Comparison of ENCODE assay signal across 8 cellular contexts in genomic region chr12:55931780-55932545, GRCh38. TPM values are rescaled to one million over a fixed set of nuclear protein-coding genes. Genes with fewer than 3 reads are reported as not detected.
DNase-seq lines count a peak whose midpoint lies in the region; FAIRE-seq and TF ChIP-seq lines count a peak whose summit lies in the region.

No MANE protein-coding gene starts in this region.

- H2AFZ ChIP-seq in astrocyte (ENCODE audit: low read depth, low read length): peak overlapping the region; percentile 86

- peak overlapping the region; percentile 94 for H3K4me3 Mint-ChIP-seq in astrocyte (ENCODE audit: unreplicated experiment)

- H3K36me3 ChIP-seq in astrocyte (ENCODE audit: insufficient read depth, low read length): no peaks in the 10 kb centered on the region

- peak overlapping the region; percentile 92 for H3K4me2 ChIP-seq in astrocyte (ENCODE audit: low read length)

- peaks cover 34% of the 10 kb centered on the region for H3K4me1 ChIP-seq in astrocyte (ENCODE audit: insufficient read depth, low read length)

- H3K27me3 Mint-ChIP-seq in astrocyte (ENCODE audit: low read depth, unreplicated experiment): no peaks in the 10 kb centered on the region

- FAIRE-seq in astrocyte (lab: Jason Lieb, UNC): no peak
- FAIRE-seq in H54 (lab: Jason Lieb, UNC): no peak

- H3K4me3 ChIP-seq in astrocyte (ENCODE audit: insufficient read depth, low read depth, low read length): peak overlapping the region; percentile 76

- H3K79me2 ChIP-seq in astrocyte (ENCODE audit: insufficient read depth, low read length): peaks cover 19% of the 10 kb centered on the region

- no peak for TF ChIP-seq CTCF in astrocyte (IDR thresholded peaks at IDR 0.05; ENCODE audit: insufficient read depth, low read depth, low read length)

- H3K9ac ChIP-seq in astrocyte (ENCODE audit: low read length): peak overlapping the region; percentile 83

- no peaks in the 10 kb centered on the region for H3K27me3 ChIP-seq in astrocyte (ENCODE audit: insufficient read depth, low read length)

- intact Hi-C loops in posterior cingulate gyrus (cut with DNase I): loop anchor here (2.0 kb wide), 1 partner anchor 43 kb away; the partner anchor contains the start of gene RAB5B

- H3K9me3 ChIP-seq in astrocyte (ENCODE audit: insufficient read depth, low read depth, low read length): no peaks in the 10 kb centered on the region

- H3K27ac Mint-ChIP-seq in astrocyte (ENCODE audit: unreplicated experiment): peak overlapping the region; percentile 92

- peak overlapping the region; percentile 58 for H3K27ac ChIP-seq in astrocyte (ENCODE audit: low read depth, low read length)

- no peak for TF ChIP-seq POLR2A in H54 (IDR thresholded peaks at IDR 0.05; ENCODE audit: low read depth, low read length)

- H4K20me1 ChIP-seq in astrocyte (ENCODE audit: insufficient read depth, low read length): no peaks in the 10 kb centered on the region

- peaks cover 11% of the 10 kb centered on the region for H3K36me3 Mint-ChIP-seq in astrocyte (ENCODE audit: low read depth, unreplicated experiment)

- DNase-seq in NCI-H2081 (lab: John Stamatoyannopoulos, UW) (peak; percentile 26 to 40), NCI-H2081 treated with DMSO at 0.1 percent for 48 hours (lab: John Stamatoyannopoulos, UW) (no peak), NCI-H774 (lab: John Stamatoyannopoulos, UW) (peak; percentile 8), astrocyte (ENCODE audit: low read depth) (peak; percentile 12), hepatic stellate cell (ENCODE audit: low spot score) (peak; percentile 65), posterior cingulate gyrus (peak in 9 of 10 donors; percentile 31 to 94 (median 48)), H54 (ENCODE audit: insufficient read length, low spot score) (no peak), SKM-1 (lab: John Stamatoyannopoulos, UW; ENCODE audit: unreplicated experiment) (no peak)

- H3K9me3 Mint-ChIP-seq in astrocyte (ENCODE audit: unreplicated experiment): no peaks in the 10 kb centered on the region

- H3K4me1 Mint-ChIP-seq in astrocyte (ENCODE audit: low read depth, unreplicated experiment): peaks cover 51% of the 10 kb centered on the region

RNA-seq across cellular contexts. Expression of gene DGKA, which starts 1.0 kb away (rescaled TPM):
- 108 and 118 TPM in 2 replicates for total RNA-seq in astrocyte

RNA-seq across cellular contexts. Expression of gene PYM1, which starts 4.3 kb away (rescaled TPM):
- total RNA-seq in astrocyte: 31.5 and 33.6 TPM in 2 replicates

RNA-seq across cellular contexts. Expression of gene PMEL, which starts 33.9 kb away (rescaled TPM):
- 3.9 and 13.8 TPM in 2 replicates for total RNA-seq in astrocyte

RNA-seq across cellular contexts. Expression of gene CDK2, which starts 34.7 kb away (rescaled TPM):
- total RNA-seq in astrocyte: 37.8 and 44.3 TPM in 2 replicates

RNA-seq across cellular contexts. Expression of gene RAB5B, which starts 41.9 kb away (rescaled TPM):
- total RNA-seq in astrocyte: 110 and 127 TPM in 2 replicates

Comparison
In these comparisons a context has a peak if more than half of its experiments do, and no peak if none do; other contexts are left out.
1. DNase-seq: peak in NCI-H2081 (2 of 2), NCI-H774 (single experiment), astrocyte (single experiment), hepatic stellate cell (single experiment) and posterior cingulate gyrus (9 of 10); none in NCI-H2081 treated with DMSO at 0.1 percent for 48 hours (single experiment), H54 (single experiment) and SKM-1 (single experiment).